ENCODE assay signal across 28 cellular contexts in genomic region chr10:98035599-98035998, GRCh38. TPM values are rescaled to one million over a fixed set of nuclear protein-coding genes. Genes with fewer than 3 reads are reported as not detected.
"Had no signal": no experiment of that assay in that cellular context is flagged by ENCODE, and none has a peak within 500 bp of the region (broad histone marks: within the 10 kb centered on the region; RNA-seq: fewer than 3 reads in every experiment).

No MANE protein-coding gene starts in this region.

- H3K27me3 ChIP-seq: right atrium auricular region had no signal

- H3K27ac ChIP-seq: left lung, lower lobe of right lung, neutrophil, parathyroid adenoma, psoas muscle, right atrium auricular region, right lobe of liver, tibial nerve, uterus had no signal

- H3K36me3 Mint-ChIP-seq: stimulated activated memory B cell treated with anti-CD40 and anti-IgM and Interleukin-4, amounts not matched to agents 10 μg/mL and 1 μg/mL and 100 μg/mL, for 72 hours; type B pancreatic cell had no signal

- ATAC-seq: left cardiac atrium; left lung; lower lobe of right lung; naive thymus-derived CD8-positive, alpha-beta T cell; psoas muscle; right lobe of liver; stimulated activated memory B cell treated with anti-CD40 and anti-IgM and Interleukin-4, amounts not matched to agents 10 μg/mL and 1 μg/mL and 100 μg/mL, for 72 hours; stimulated activated naive CD8-positive, alpha-beta T cell treated with anti-CD3 and anti-CD28 coated beads, Interleukin-15, amount 100 ng/mL, for 72 hours had no signal

- H3K27ac Mint-ChIP-seq: naive thymus-derived CD8-positive, alpha-beta T cell; nephron; stimulated activated memory B cell treated with anti-CD40 and anti-IgM and Interleukin-4, amounts not matched to agents 10 μg/mL and 1 μg/mL and 100 μg/mL, for 72 hours; type B pancreatic cell had no signal

- H3K4me1 ChIP-seq: psoas muscle, uterus had no signal

- H3K4me2 ChIP-seq: smooth muscle cell had no signal

- H3K9me3 ChIP-seq: left lung, lower lobe of right lung, neutrophil, psoas muscle, right atrium auricular region, right lobe of liver, tibial nerve, uterus had no signal

- H3K4me3 ChIP-seq: left lung, lower lobe of right lung, psoas muscle, right atrium auricular region, right lobe of liver, smooth muscle cell, tibial nerve, uterus had no signal

- H3K9me3 Mint-ChIP-seq: nephron; neural crest cell; stimulated activated memory B cell treated with anti-CD40 and anti-IgM and Interleukin-4, amounts not matched to agents 10 μg/mL and 1 μg/mL and 100 μg/mL, for 72 hours; stimulated activated naive CD8-positive, alpha-beta T cell treated with anti-CD3 and anti-CD28 coated beads, Interleukin-15, amount 100 ng/mL, for 72 hours; type B pancreatic cell had no signal

- H3K4me3 Mint-ChIP-seq: naive thymus-derived CD8-positive, alpha-beta T cell; nephron; neural crest cell; stimulated activated memory B cell treated with anti-CD40 and anti-IgM and Interleukin-4, amounts not matched to agents 10 μg/mL and 1 μg/mL and 100 μg/mL, for 72 hours; stimulated activated naive CD8-positive, alpha-beta T cell treated with anti-CD3 and anti-CD28 coated beads, Interleukin-15, amount 100 ng/mL, for 72 hours; type B pancreatic cell had no signal

- H3K9ac ChIP-seq: parathyroid adenoma had no signal

- H3K36me3 ChIP-seq: left lung, lower lobe of right lung, neutrophil, right atrium auricular region, right lobe of liver, tibial nerve, uterus had no signal

- FAIRE-seq: keratinocyte had no signal

- H3K4me1 Mint-ChIP-seq: nephron; stimulated activated memory B cell treated with anti-CD40 and anti-IgM and Interleukin-4, amounts not matched to agents 10 μg/mL and 1 μg/mL and 100 μg/mL, for 72 hours; stimulated activated naive CD8-positive, alpha-beta T cell treated with anti-CD3 and anti-CD28 coated beads, Interleukin-15, amount 100 ng/mL, for 72 hours had no signal

- DNase-seq: kidney glomerular epithelial cell; left cardiac atrium; left lung; lower lobe of right lung; mammary epithelial cell; mesenchymal stem cell; naive thymus-derived CD8-positive, alpha-beta T cell; occipital lobe; psoas muscle; right lobe of liver; stimulated activated CD4-positive, alpha-beta T cell treated with anti-CD3 and anti-CD28 coated beads, Interleukin-1b, Interleukin-23, amount 100 ng/mL, for 48 hours; stimulated activated CD4-positive, alpha-beta T cell treated with anti-CD3 and anti-CD28 coated beads, Interleukin-2, amount 100 ng/mL, for 48 hours; stimulated activated CD4-positive, alpha-beta T cell treated with anti-CD3 and anti-CD28 coated beads, Interleukin-4, amount 100 ng/mL, for 4 hours; stimulated activated CD8-positive, alpha-beta memory T cell treated with anti-CD3 and anti-CD28 coated beads, Interleukin-4, amount 100 ng/mL, for 48 hours; stimulated activated naive CD4-positive, alpha-beta T cell treated with Interleukin-2 at 50 U/mL for 16 hours; stimulated activated naive CD8-positive, alpha-beta T cell treated with anti-CD3 and anti-CD28 coated beads, Interleukin-15, amount 100 ng/mL, for 72 hours; substantia nigra; uterus had no signal

RNA-seq across cellular contexts. Expression of gene CRTAC1, which starts 5.2 kb away (rescaled TPM):
- polyA plus RNA-seq: keratinocyte; mammary epithelial cell; naive thymus-derived CD8-positive, alpha-beta T cell had no signal
